ENCODE assay signal across 9 cellular contexts in the genomic region with DNA sequence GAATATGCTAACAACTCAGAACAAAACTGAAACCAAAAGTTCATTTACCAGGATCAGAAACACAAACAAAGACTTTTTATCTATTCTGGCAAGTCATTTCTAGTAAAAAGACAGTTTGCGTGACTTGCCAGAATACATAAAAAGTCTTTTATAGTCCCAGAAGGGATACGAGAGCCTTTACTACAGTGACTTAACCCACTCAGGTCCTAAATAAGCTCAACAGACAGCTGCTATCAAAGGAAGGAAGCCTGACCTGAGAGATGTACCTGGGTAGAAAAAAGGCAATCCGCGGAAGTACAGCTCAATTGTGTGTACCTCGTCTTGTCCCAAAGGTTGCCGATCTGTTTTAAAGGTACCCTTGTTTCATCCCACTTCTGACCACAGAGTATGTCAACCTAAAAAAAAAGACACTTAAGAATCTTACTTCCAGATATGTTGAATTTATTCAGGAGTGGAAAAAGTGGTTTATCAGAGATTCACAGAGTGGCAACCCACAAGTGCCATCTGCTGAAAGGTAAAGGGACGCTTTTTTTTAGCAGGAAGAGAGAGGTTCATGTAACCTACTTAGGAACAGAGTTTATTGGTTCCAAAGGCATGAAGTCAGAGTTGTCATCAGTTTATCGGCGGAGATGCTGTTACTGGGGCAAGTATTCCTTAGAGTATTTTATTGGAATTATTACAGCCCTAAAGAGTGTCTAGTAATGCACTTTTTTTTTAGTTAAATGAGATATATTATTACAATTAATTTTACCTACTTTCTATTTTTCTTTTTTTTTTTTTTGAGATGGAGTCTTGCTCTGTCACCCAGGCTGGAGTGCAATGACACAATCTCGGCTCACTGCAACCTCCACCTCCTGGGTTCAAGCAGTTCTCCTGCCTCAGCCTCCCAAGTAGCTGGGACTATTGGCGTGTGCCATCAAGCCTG.
DNase-seq lines count a peak whose midpoint lies in the region; ATAC-seq and TF ChIP-seq lines count a peak whose summit lies in the region.
"Had no signal": no experiment of that assay in that cellular context is flagged by ENCODE, and none has a peak within 500 bp of the region (broad histone marks: within the 10 kb centered on the region; RNA-seq: fewer than 3 reads in every experiment).

No MANE protein-coding gene starts in this region.

- TF ChIP-seq CTCF in AG04450 (IDR thresholded peaks at IDR 0.05; ENCODE audit: low read depth, low read length) (no peak), LNCaP clone FGC (IDR thresholded peaks at IDR 0.05; ENCODE audit: control insufficient read depth, extremely low read depth, insufficient read depth) (no peak), Caco-2 (IDR thresholded peaks at IDR 0.05; ENCODE audit: insufficient read depth in 1 of 2, low read depth in 1 of 2, low read length in 1 of 2, severe bottlenecking in 1 of 2, unreplicated experiment in 1 of 2) (no peak)

- no peaks in the 10 kb centered on the region for H3K9me3 Mint-ChIP-seq in Caco-2 (ENCODE audit: unreplicated experiment)
- H3K9me3 Mint-ChIP-seq: neural progenitor cell had no signal

- POLR2A ChIA-PET in AG04450 (lab: Yijun Ruan, JAX) = no interaction called here
- POLR2A ChIA-PET in Caco-2 (lab: Charles Lee) = no interaction called here

- peaks cover 31% of the 10 kb centered on the region for H3K4me1 ChIP-seq in Caco-2

- no peaks in the 10 kb centered on the region for H3K27me3 ChIP-seq in AG04450 (ENCODE audit: control insufficient read depth, insufficient read depth, low read length)
- no peaks in the 10 kb centered on the region for H3K27me3 ChIP-seq in Caco-2 (replicated peaks; ENCODE audit: control insufficient read depth, insufficient read depth, low read length)
- no peaks in the 10 kb centered on the region for H3K27me3 ChIP-seq in MG63
- H3K27me3 ChIP-seq: neural progenitor cell had no signal

- peak; percentile 59 for ATAC-seq in GM19372 (IDR thresholded peaks at IDR 0.05; ENCODE audit: low read depth, unreplicated experiment)

- no peak overlapping the region for H3K4me3 Mint-ChIP-seq in Caco-2 (ENCODE audit: unreplicated experiment)
- H3K4me3 Mint-ChIP-seq: neural progenitor cell had no signal

- no TSS peak for BruUV-seq in Caco-2 (replicated peaks; lab: Mats Ljungman, UMichigan)

- H3K9me3 ChIP-seq in AG04450 (ENCODE audit: control insufficient read depth, insufficient read depth, low read length) = no peaks in the 10 kb centered on the region
- no peaks in the 10 kb centered on the region for H3K9me3 ChIP-seq in Caco-2
- no peaks in the 10 kb centered on the region for H3K9me3 ChIP-seq in MG63

- H3K27ac Mint-ChIP-seq in Caco-2 (ENCODE audit: unreplicated experiment) = no peak overlapping the region
- H3K27ac Mint-ChIP-seq: neural progenitor cell had no signal

- no peak overlapping the region for H3K27ac ChIP-seq in AG04450 (ENCODE audit: low read depth, low read length)
- H3K27ac ChIP-seq: neural progenitor cell had no signal

- H3K36me3 Mint-ChIP-seq in Caco-2 (ENCODE audit: insufficient read depth, unreplicated experiment) = no peaks in the 10 kb centered on the region
- H3K36me3 Mint-ChIP-seq: neural progenitor cell had no signal

- CTCF ChIA-PET in AG04450 (lab: Charles Lee) = interaction anchor here (0.7 kb wide), 1 partner anchor 262 kb away, joined by 5 read pairs; no protein-coding TSS in a partner anchor
- CTCF ChIA-PET in Caco-2 (lab: Charles Lee) = no interaction called here

- H3K4me1 Mint-ChIP-seq in Caco-2 (ENCODE audit: low read depth, unreplicated experiment) = peaks cover 24% of the 10 kb centered on the region

- 0 out of 2 replicates have a peak overlapping the region, but pooled peaks have one; percentile 13 for H3K4me3 ChIP-seq in AG04450 (ENCODE audit: low read depth, low read length)
- peak overlapping the region; percentile 40 for H3K4me3 ChIP-seq in LNCaP clone FGC (ENCODE audit: low read depth, low read length)
- no peak overlapping the region for H3K4me3 ChIP-seq in Caco-2 (ENCODE audit: low read depth, low read length)
- no peak overlapping the region for H3K4me3 ChIP-seq in MG63
- H3K4me3 ChIP-seq: neural progenitor cell had no signal

- H3K27me3 Mint-ChIP-seq in Caco-2 (ENCODE audit: insufficient read depth, unreplicated experiment) = no peaks in the 10 kb centered on the region

- intact Hi-C loops in Caco-2 (cut with micrococcal nuclease; ENCODE audit: unreplicated experiment) = no loop called here

- H3K36me3 ChIP-seq in Caco-2 (ENCODE audit: control insufficient read depth, insufficient read depth, low read length) = no peaks in the 10 kb centered on the region
- no peaks in the 10 kb centered on the region for H3K36me3 ChIP-seq in MG63
- H3K36me3 ChIP-seq: neural progenitor cell had no signal

- DNase-seq in AG04450 (ENCODE audit: low read depth, low spot score) (no peak), LNCaP clone FGC (ENCODE audit: low read depth) (peak; percentile 81), foreskin melanocyte (peak; percentile 89), Caco-2 (no peak), MG63 (no peak), NCI-H146 (lab: John Stamatoyannopoulos, UW) (no peak), SKM-1 (lab: John Stamatoyannopoulos, UW; ENCODE audit: unreplicated experiment) (no peak)

Comparison
In these comparisons a context has a peak if more than half of its experiments do, and no peak if none do; other contexts are left out.
1. DNase-seq: peak in LNCaP clone FGC (single experiment) and foreskin melanocyte (single experiment); none in AG04450 (single experiment), Caco-2 (0 of 2), MG63 (single experiment), NCI-H146 (single experiment) and SKM-1 (single experiment).
2. H3K4me3 ChIP-seq: peak in AG04450 (single experiment) and LNCaP clone FGC (single experiment); none in Caco-2 (single experiment) and MG63 (single experiment).